16 cellular contexts compared by ENCODE assay signal in genomic region chr17:77696720-77697460, GRCh38.
DNase-seq lines count a peak whose midpoint lies in the region; FAIRE-seq and TF ChIP-seq lines count a peak whose summit lies in the region.
"Had no signal": no experiment of that assay in that cellular context is flagged by ENCODE, and none has a peak within 500 bp of the region (broad histone marks: within the 10 kb centered on the region; RNA-seq: fewer than 3 reads in every experiment).

No MANE protein-coding gene starts in this region.

- H3F3A ChIP-seq in MM.1S (ENCODE audit: insufficient read depth, low read length), result no peaks in the 10 kb centered on the region

- no peak overlapping the region for H3K4me2 ChIP-seq in mammary epithelial cell (ENCODE audit: insufficient read depth, low read depth, low read length)
- H3K4me2 ChIP-seq in MM.1S (ENCODE audit: low read depth, low read length), result no peak overlapping the region

- H3K4me3 Mint-ChIP-seq in CD8-positive, alpha-beta memory T cell, result no peak overlapping the region
- H3K4me3 Mint-ChIP-seq: activated CD4-positive, alpha-beta memory T cell treated with anti-CD3 and anti-CD28 coated beads for 36 hours; activated naive CD8-positive, alpha-beta T cell treated with anti-CD3 and anti-CD28 coated beads, Interleukin-2, amount 10 ng/mL, durations not matched to agents 7 days and 5 days; naive B cell; stimulated activated naive CD8-positive, alpha-beta T cell treated with anti-CD3 and anti-CD28 coated beads, Interleukin-15, Interleukin-2, amounts not matched to agents 100 ng/mL and 50 ng/mL, for 24 hours had no signal

- H3K4me1 ChIP-seq in breast epithelium (no peaks in the 10 kb centered on the region), mammary epithelial cell (ENCODE audit: insufficient read depth, low read length) (peaks cover 7% of the 10 kb centered on the region), MM.1S (ENCODE audit: low read length) (peaks cover 6% of the 10 kb centered on the region)
- no peaks in the 10 kb centered on the region for H3K4me1 ChIP-seq in CD8-positive, alpha-beta memory T cell (ENCODE audit: insufficient read depth, low read length)

- peaks cover 0 to 5% (median 3%) of the 10 kb centered on the region in 5 donors for H3K9me3 Mint-ChIP-seq in CD8-positive, alpha-beta memory T cell

- peaks cover 0 to 20% of the 10 kb centered on the region in 2 donors for H3K27me3 ChIP-seq in breast epithelium
- H3K27me3 ChIP-seq in mammary epithelial cell (ENCODE audit: insufficient read depth, low read length), result peaks cover 33% of the 10 kb centered on the region
- H3K27me3 ChIP-seq in MM.1S (replicated peaks; ENCODE audit: insufficient read depth, low read length), result no peaks in the 10 kb centered on the region
- peaks cover 5% of the 10 kb centered on the region for H3K27me3 ChIP-seq in CD8-positive, alpha-beta memory T cell (ENCODE audit: insufficient read depth, low read length, poor library complexity, severe bottlenecking)

- peaks cover 18 to 27% of the 10 kb centered on the region in 2 donors for H3K27me3 Mint-ChIP-seq in CD8-positive, alpha-beta memory T cell

- dilution Hi-C loops in mammary epithelial cell (cut with HindIII; ENCODE audit: low sequenced_read_pairs), result no loop called here

- peaks cover 10 to 23% (median 13%) of the 10 kb centered on the region in 3 donors for H3K4me1 Mint-ChIP-seq in CD8-positive, alpha-beta memory T cell

- in situ Hi-C loops in mammary epithelial cell (cut with MboI; ENCODE audit: low sequenced_read_pairs in 2 of 2), result no loop called here

- H3K9ac ChIP-seq in mammary epithelial cell (ENCODE audit: insufficient read depth, low read length), result no peak overlapping the region
- H3K9ac ChIP-seq in MM.1S (ENCODE audit: low read length), result no peak overlapping the region

- H3K79me2 ChIP-seq in mammary epithelial cell (ENCODE audit: insufficient read depth, low read length) (no peaks in the 10 kb centered on the region), MM.1S (ENCODE audit: low read length) (no peaks in the 10 kb centered on the region)

- TF ChIP-seq CTCF in breast epithelium (IDR thresholded peaks at IDR 0.05) (no peak), mammary epithelial cell (conservative IDR thresholded peaks at IDR 0.05 in 1 of 2, IDR thresholded peaks at IDR 0.05 in 1 of 2; ENCODE audit: extremely low read depth in 1 of 2, insufficient read depth in 1 of 2, low read depth in 1 of 2, low read length in 2 of 2) (no peak), MM.1S (IDR thresholded peaks at IDR 0.05; ENCODE audit: low read length) (no peak)

- no peak for TF ChIP-seq POLR2A in breast epithelium (IDR thresholded peaks at IDR 0.05)

- H3K27ac Mint-ChIP-seq in CD8-positive, alpha-beta memory T cell, result no peak overlapping the region
- H3K27ac Mint-ChIP-seq: activated CD4-positive, alpha-beta memory T cell treated with anti-CD3 and anti-CD28 coated beads for 36 hours; activated naive CD8-positive, alpha-beta T cell treated with anti-CD3 and anti-CD28 coated beads, Interleukin-2, amount 10 ng/mL, durations not matched to agents 7 days and 5 days; stimulated activated naive CD8-positive, alpha-beta T cell treated with anti-CD3 and anti-CD28 coated beads, Interleukin-15, Interleukin-2, amounts not matched to agents 100 ng/mL and 50 ng/mL, for 24 hours had no signal

- intact Hi-C loops in breast epithelium (cut with DNase I; ENCODE audit: low total_unique reads) (no loop called here), mammary epithelial cell (cut with micrococcal nuclease) (no loop called here)

- BruUV-seq in mammary epithelial cell (replicated peaks; lab: Mats Ljungman, UMichigan), result no TSS peak

- POLR2A ChIA-PET in CD8-positive, alpha-beta memory T cell (lab: Charles Lee), result no interaction called here

- peak overlapping the region in 1 of 2 donors; percentile 12 for H3K27ac ChIP-seq in breast epithelium
- H3K27ac ChIP-seq in mammary epithelial cell (ENCODE audit: insufficient read depth, low read depth, low read length), result no peak overlapping the region
- no peak overlapping the region for H3K27ac ChIP-seq in MM.1S (ENCODE audit: low read length)
- H3K27ac ChIP-seq in CD8-positive, alpha-beta memory T cell (ENCODE audit: low read depth, low read length), result no peak overlapping the region

- H3K36me3 ChIP-seq in breast epithelium (no peaks in the 10 kb centered on the region), mammary epithelial cell (ENCODE audit: insufficient read depth, low read length) (no peaks in the 10 kb centered on the region), MM.1S (replicated peaks; ENCODE audit: insufficient read depth, low read length) (no peaks in the 10 kb centered on the region)
- H3K36me3 ChIP-seq in CD8-positive, alpha-beta memory T cell (ENCODE audit: insufficient read depth, low read length), result no peaks in the 10 kb centered on the region
- H3K36me3 ChIP-seq: MG63 had no signal

- H2AFZ ChIP-seq in mammary epithelial cell (ENCODE audit: low read depth, low read length), result no peak overlapping the region
- H2AFZ ChIP-seq in MM.1S (ENCODE audit: low read length), result no peak overlapping the region

- H3K9me2 ChIP-seq in MM.1S (replicated peaks; ENCODE audit: insufficient read depth, low read length), result no peaks in the 10 kb centered on the region

- H3K4me3 ChIP-seq in breast epithelium (peak overlapping the region in 2 of 3 donors; percentile 21 to 35), mammary epithelial cell (replicated peaks in 1 of 3; ENCODE audit: insufficient read depth in 1 of 3, low read depth in 2 of 3, low read length in 3 of 3) (no peak overlapping the region), MM.1S (ENCODE audit: low read length) (no peak overlapping the region)
- H3K4me3 ChIP-seq in CD8-positive, alpha-beta memory T cell (ENCODE audit: low read length), result no peak overlapping the region
- H3K4me3 ChIP-seq: MG63 had no signal

- no peaks in the 10 kb centered on the region for H4K20me1 ChIP-seq in mammary epithelial cell (ENCODE audit: insufficient read depth, low read length)
- H4K20me1 ChIP-seq in MM.1S (ENCODE audit: insufficient read depth, low read length), result no peaks in the 10 kb centered on the region

- H3K36me3 Mint-ChIP-seq in CD8-positive, alpha-beta memory T cell, result no peaks in the 10 kb centered on the region
- H3K36me3 Mint-ChIP-seq: activated naive CD8-positive, alpha-beta T cell treated with anti-CD3 and anti-CD28 coated beads, Interleukin-2, amount 10 ng/mL, durations not matched to agents 7 days and 5 days had no signal

- H3K9me3 ChIP-seq in breast epithelium (no peaks in the 10 kb centered on the region), mammary epithelial cell (replicated peaks; ENCODE audit: insufficient read depth, low read length) (no peaks in the 10 kb centered on the region), MM.1S (replicated peaks; ENCODE audit: insufficient read depth, low read length) (no peaks in the 10 kb centered on the region)
- no peaks in the 10 kb centered on the region for H3K9me3 ChIP-seq in CD8-positive, alpha-beta memory T cell (ENCODE audit: low read length)
- H3K9me3 ChIP-seq: MG63 had no signal

- FAIRE-seq in urothelium cell line (lab: Jason Lieb, UNC), result peak; percentile 40

- DNase-seq in breast epithelium (ENCODE audit: low spot score in 2 of 2) (no peak), mammary epithelial cell (no peak), cerebellum (ENCODE audit: low spot score) (peak; percentile 74), left kidney (ENCODE audit: low read depth, low spot score) (peak; percentile 74), urothelium cell line (ENCODE audit: low spot score) (no peak), MM.1S (no peak), GOT3 (lab: John Stamatoyannopoulos, UW) (no peak)
- DNase-seq in CD8-positive, alpha-beta memory T cell, result no peak
- DNase-seq: activated CD4-positive, alpha-beta memory T cell treated with anti-CD3 and anti-CD28 coated beads for 36 hours; activated naive CD8-positive, alpha-beta T cell treated with anti-CD3 and anti-CD28 coated beads, Interleukin-2, amount 10 ng/mL, durations not matched to agents 7 days and 5 days; effector CD4-positive, alpha-beta T cell; MG63; naive B cell; NK-92 treated with Interleukin-12 subunit alpha and Interleukin-12 subunit beta, amount 100 ng/mL, for 24 hours; T-helper 1 cell had no signal

- 0% methylated on average over 5 of the region's 15 CpGs for WGBS in mammary epithelial cell (ENCODE audit: low coverage, missing lambda C conversion rate)

- CTCF ChIA-PET in mammary epithelial cell (lab: Charles Lee; ENCODE audit: low non-redundant PET), result no interaction called here
- CTCF ChIA-PET in CD8-positive, alpha-beta memory T cell (lab: Charles Lee), result no interaction called here

Comparison
In these comparisons a context has a peak if more than half of its experiments do, and no peak if none do; other contexts are left out.
1. H3K4me3 ChIP-seq: peak in breast epithelium (2 of 3); none in mammary epithelial cell (0 of 3), MM.1S (single experiment) and CD8-positive, alpha-beta memory T cell (single experiment).
2. DNase-seq: peak in cerebellum (single experiment) and left kidney (single experiment); none in breast epithelium (0 of 2), mammary epithelial cell (single experiment), urothelium cell line (single experiment), MM.1S (single experiment), CD8-positive, alpha-beta memory T cell (0 of 5) and GOT3 (single experiment).